Comparison of ENCODE assay signal across 22 cellular contexts in genomic region chr10:49323171-49323895, GRCh38. TPM values are rescaled to one million over a fixed set of nuclear protein-coding genes. Genes with fewer than 3 reads are reported as not detected.
"Had no signal": no experiment of that assay in that cellular context is flagged by ENCODE, and none has a peak within 500 bp of the region (broad histone marks: within the 10 kb centered on the region; RNA-seq: fewer than 3 reads in every experiment).

No MANE protein-coding gene starts in this region.

- H3K4me1 ChIP-seq: colonic mucosa, pancreas, tibial artery, uterus had no signal

- H3K27ac ChIP-seq: brain microvascular endothelial cell, colonic mucosa, pancreas, tibial artery, uterus had no signal

- DNase-seq: activated CD4-positive, alpha-beta T cell treated with anti-CD3 and anti-CD28 coated beads, Interleukin-2, amount 50 U/mL, for 1 hour; activated naive CD4-positive, alpha-beta T cell treated with anti-CD3 and anti-CD28 coated beads, Interleukin-2, amount 50 U/mL, for 16 hours; activated T-cell treated with anti-CD3 and anti-CD28 coated beads, Interleukin-2, amount 50 U/mL, for 24 hours; aorta; brain microvascular endothelial cell; colonic mucosa; foreskin melanocyte; mesenchymal stem cell; natural killer cell; pancreas; stimulated activated CD4-positive, alpha-beta T cell treated with anti-CD3 and anti-CD28 coated beads, Interleukin-12 subunit alpha, Interleukin-12 subunit beta, amount 100 ng/mL, for 4 hours; stimulated activated CD4-positive, alpha-beta T cell treated with anti-CD3 and anti-CD28 coated beads, Interleukin-1b, Interleukin-23, amount 100 ng/mL, for 48 hours; stimulated activated CD8-positive, alpha-beta memory T cell treated with anti-CD3 and anti-CD28 coated beads, Interleukin-4, amount 100 ng/mL, for 48 hours; stimulated activated naive CD4-positive, alpha-beta T cell; substantia nigra; tibial artery; uterus had no signal

- H3K36me3 ChIP-seq: brain microvascular endothelial cell, colonic mucosa, pancreas, tibial artery, uterus had no signal

- H3K9me3 ChIP-seq: colonic mucosa, pancreas, tibial artery, uterus had no signal

- H3K27me3 ChIP-seq: brain microvascular endothelial cell, colonic mucosa, pancreas, tibial artery, uterus had no signal

- H3K4me3 ChIP-seq: colonic mucosa, pancreas, tibial artery, uterus had no signal

RNA-seq across cellular contexts. Expression of gene C10orf71, which starts 24.4 kb away (rescaled TPM):
- total RNA-seq: activated T-helper 2 cell treated with anti-CD3 and anti-CD28 coated beads, Interferon-gamma antibody, Interleukin-2, Interleukin-4, amounts not matched to agents 10 μg/mL and 5 μg/mL and 100 μg/mL, durations not matched to agents 14 hours and 24 hours and 36 hours; colonic mucosa; epithelial cell of proximal tubule; kidney epithelial cell; lower leg skin; mucosa of gallbladder; natural killer cell; uterus had no signal
